23 cellular contexts compared by ENCODE assay signal in the genomic region with DNA sequence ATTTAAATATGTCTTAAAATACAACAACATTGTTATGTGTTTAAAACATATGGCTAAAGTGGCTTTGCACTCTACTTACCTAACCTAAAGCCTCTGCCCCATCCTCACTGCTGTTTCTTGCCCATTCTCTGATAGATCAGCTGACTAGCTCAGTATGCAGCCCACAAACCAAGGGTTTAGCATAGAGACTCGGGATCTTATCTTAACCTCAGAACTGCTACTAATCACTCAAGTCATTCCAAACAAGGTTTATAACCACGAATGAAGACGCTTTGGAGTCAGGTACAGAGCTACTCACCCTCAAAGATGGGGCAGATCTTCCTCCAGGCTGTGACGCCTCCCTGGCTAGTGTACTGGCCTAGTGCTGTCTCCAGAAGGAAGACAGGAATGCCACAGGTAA. TPM values are rescaled to one million over a fixed set of nuclear protein-coding genes. Genes with fewer than 3 reads are reported as not detected.
"Had no signal": no experiment of that assay in that cellular context is flagged by ENCODE, and none has a peak within 500 bp of the region (broad histone marks: within the 10 kb centered on the region; RNA-seq: fewer than 3 reads in every experiment).

No MANE protein-coding gene starts in this region.

- H3K27ac ChIP-seq: breast epithelium had no signal

- H3K36me3 Mint-ChIP-seq: activated naive CD4-positive, alpha-beta T cell treated with anti-CD3 and anti-CD28 coated beads, Interleukin-2, amount 10 ng/mL, durations not matched to agents 7 days and 5 days had no signal

- H3K4me3 ChIP-seq: breast epithelium had no signal

- DNase-seq: activated CD4-positive, alpha-beta T cell treated with anti-CD3 and anti-CD28 coated beads for 1 hour; activated CD4-positive, alpha-beta T cell treated with anti-CD3 and anti-CD28 coated beads, Interleukin-2, amount 10 ng/mL, durations not matched to agents 24 days and 14 days; activated CD4-positive, alpha-beta T cell treated with anti-CD3 and anti-CD28 coated beads, Interleukin-2, amount 50 U/mL, for 48 hours; activated gamma-delta T cell treated with Interleukin-2 at 50 U/mL for 16 hours; activated naive CD4-positive, alpha-beta T cell treated with anti-CD3 and anti-CD28 coated beads, Interleukin-2, amount 10 ng/mL, durations not matched to agents 7 days and 5 days; activated naive CD8-positive, alpha-beta T cell treated with anti-CD3 and anti-CD28 coated beads for 36 hours; activated T-cell treated with anti-CD3 and anti-CD28 coated beads for 4 hours; activated T-cell treated with anti-CD3 and anti-CD28 coated beads, Interleukin-2, amount 50 U/mL, for 72 hours; anterior cingulate cortex; central memory CD4-positive, alpha-beta T cell; NCI-H1105 treated with DMSO at 0.1 percent for 48 hours; NCI-H1436 treated with DMSO at 0.1 percent for 48 hours; NCI-H187; NCI-H2081; NCI-H446; NCI-H524; SIG-M5; T-helper 17 cell; T-helper 9 cell had no signal

- H3K4me3 Mint-ChIP-seq: activated CD4-positive, alpha-beta T cell treated with anti-CD3 and anti-CD28 coated beads, Interleukin-2, amount 10 ng/mL, durations not matched to agents 24 days and 14 days; activated naive CD4-positive, alpha-beta T cell treated with anti-CD3 and anti-CD28 coated beads, Interleukin-2, amount 10 ng/mL, durations not matched to agents 7 days and 5 days; activated naive CD8-positive, alpha-beta T cell treated with anti-CD3 and anti-CD28 coated beads for 36 hours; activated T-cell treated with anti-CD3 and anti-CD28 coated beads, Interleukin-2, amount 50 U/mL, for 72 hours; T-helper 17 cell; WTC11 had no signal

- H3K27me3 Mint-ChIP-seq: activated naive CD4-positive, alpha-beta T cell treated with anti-CD3 and anti-CD28 coated beads, Interleukin-2, amount 10 ng/mL, durations not matched to agents 7 days and 5 days had no signal

- H3K36me3 ChIP-seq: breast epithelium had no signal

- H3K4me1 ChIP-seq: breast epithelium had no signal

- H3K27me3 ChIP-seq: breast epithelium had no signal

- H3K4me1 Mint-ChIP-seq: activated CD4-positive, alpha-beta T cell treated with anti-CD3 and anti-CD28 coated beads, Interleukin-2, amount 10 ng/mL, durations not matched to agents 24 days and 14 days; activated naive CD4-positive, alpha-beta T cell treated with anti-CD3 and anti-CD28 coated beads, Interleukin-2, amount 10 ng/mL, durations not matched to agents 7 days and 5 days; activated naive CD8-positive, alpha-beta T cell treated with anti-CD3 and anti-CD28 coated beads for 36 hours; WTC11 had no signal

- H3K27ac Mint-ChIP-seq: activated CD4-positive, alpha-beta T cell treated with anti-CD3 and anti-CD28 coated beads, Interleukin-2, amount 10 ng/mL, durations not matched to agents 24 days and 14 days; activated naive CD4-positive, alpha-beta T cell treated with anti-CD3 and anti-CD28 coated beads, Interleukin-2, amount 10 ng/mL, durations not matched to agents 7 days and 5 days; activated naive CD8-positive, alpha-beta T cell treated with anti-CD3 and anti-CD28 coated beads for 36 hours; activated T-cell treated with anti-CD3 and anti-CD28 coated beads, Interleukin-2, amount 50 U/mL, for 72 hours; activated T-helper 2 cell treated with anti-CD3 and anti-CD28 coated beads, Interferon-gamma antibody, Interleukin-2, Interleukin-4, amounts not matched to agents 10 μg/mL and 5 μg/mL and 100 μg/mL, durations not matched to agents 14 hours and 24 hours and 36 hours; T-helper 17 cell; WTC11 had no signal

RNA-seq across cellular contexts. Expression of gene SLC6A13, which starts 19.3 kb away (rescaled TPM):
- total RNA-seq: activated CD4-positive, alpha-beta T cell treated with anti-CD3 and anti-CD28 coated beads, Interleukin-2, amount 10 ng/mL, durations not matched to agents 24 days and 14 days had no signal

RNA-seq across cellular contexts. Expression of gene SLC6A12, which starts 29.4 kb away (rescaled TPM):
- total RNA-seq: activated CD4-positive, alpha-beta T cell treated with anti-CD3 and anti-CD28 coated beads, Interleukin-2, amount 10 ng/mL, durations not matched to agents 24 days and 14 days; activated naive CD8-positive, alpha-beta T cell treated with anti-CD3 and anti-CD28 coated beads for 36 hours; RPMI7951; T-helper 17 cell had no signal
